ENCODE assay signal across 12 cellular contexts in genomic region chr13:42395066-42395821, GRCh38.
DNase-seq lines count a peak whose midpoint lies in the region; ATAC-seq and TF ChIP-seq lines count a peak whose summit lies in the region.
"Had no signal": no experiment of that assay in that cellular context is flagged by ENCODE, and none has a peak within 500 bp of the region (broad histone marks: within the 10 kb centered on the region; RNA-seq: fewer than 3 reads in every experiment).

No MANE protein-coding gene starts in this region.

- BruUV-seq in PC-3 (replicated peaks; lab: Mats Ljungman, UMichigan): no TSS peak

- TF ChIP-seq CTCF in lower lobe of right lung (IDR thresholded peaks at IDR 0.05) (no peak), PC-3 (conservative IDR thresholded peaks at IDR 0.05; ENCODE audit: low read depth, low read length) (no peak), RWPE1 (conservative IDR thresholded peaks at IDR 0.05; ENCODE audit: low read depth) (no peak)

- H3K4me2 ChIP-seq in BLaER1 treated with 17β-estradiol and CSF1 and Interleukin-3, amounts not matched to agents 10 nM and 100 nM: peak overlapping the region; percentile 38 to 74 (median 59)
- H3K4me2 ChIP-seq in PC-3 (ENCODE audit: low read length): no peak overlapping the region
- H3K4me2 ChIP-seq: GM23338 had no signal

- CTCF ChIA-PET in PC-3 (lab: Charles Lee) (no interaction called here), RWPE1 (lab: Yijun Ruan, JAX) (no interaction called here)

- H4K20me1 ChIP-seq in BLaER1 treated with 17β-estradiol and CSF1 and Interleukin-3, amounts not matched to agents 10 nM and 100 nM: no peaks in the 10 kb centered on the region
- no peaks in the 10 kb centered on the region for H4K20me1 ChIP-seq in PC-3 (ENCODE audit: low read length)

- no peaks in the 10 kb centered on the region for H3K27me3 ChIP-seq in BLaER1 treated with 17β-estradiol and CSF1 and Interleukin-3, amounts not matched to agents 10 nM and 100 nM
- H3K27me3 ChIP-seq in lower lobe of right lung (ENCODE audit: low read depth) (no peaks in the 10 kb centered on the region), PC-3 (ENCODE audit: low read length) (no peaks in the 10 kb centered on the region)

- H3K27ac ChIP-seq in BLaER1 treated with 17β-estradiol and CSF1 and Interleukin-3, amounts not matched to agents 10 nM and 100 nM: peak overlapping the region in 5 of 11 experiments; percentile 9 to 43 (median 35); a peak in 7 of 22 replicates
- peak overlapping the region; percentile 34 for H3K27ac ChIP-seq in lower lobe of right lung
- H3K27ac ChIP-seq in PC-3 (ENCODE audit: low read length): no peak overlapping the region
- no peak overlapping the region for H3K27ac ChIP-seq in RWPE1

- H3K4me1 ChIP-seq in BLaER1 treated with 17β-estradiol and CSF1 and Interleukin-3, amounts not matched to agents 10 nM and 100 nM: peaks cover 22 to 39% (median 34%) of the 10 kb centered on the region in 10 experiments
- H3K4me1 ChIP-seq in lower lobe of right lung (peaks cover 20% of the 10 kb centered on the region), PC-3 (ENCODE audit: insufficient read depth, low read length) (peaks cover 12% of the 10 kb centered on the region)

- H2AFZ ChIP-seq in PC-3 (ENCODE audit: low read length): no peak overlapping the region
- H2AFZ ChIP-seq: GM23338 had no signal

- H3K79me2 ChIP-seq in PC-3 (ENCODE audit: low read length): no peaks in the 10 kb centered on the region

- intact Hi-C loops in lower lobe of right lung (cut with DNase I): no loop called here
- intact Hi-C loops in PC-3 (cut with micrococcal nuclease): no loop called here

- peak; percentile 77 for DNase-seq in activated CD8-positive, alpha-beta memory T cell treated with anti-CD3 and anti-CD28 coated beads for 24 hours
- DNase-seq in lower lobe of right lung (no peak), PC-3 (no peak), RWPE1 (ENCODE audit: low spot score) (no peak)
- DNase-seq: NCI-H1417, NCI-H2227 treated with DMSO at 0.1 percent for 48 hours, OCI-M1 had no signal

- peaks cover 0 to 11% (median 5%) of the 10 kb centered on the region in 11 experiments; a peak in 6 of 22 replicates for H3K9me3 ChIP-seq in BLaER1 treated with 17β-estradiol and CSF1 and Interleukin-3, amounts not matched to agents 10 nM and 100 nM (replicated peaks in 1 of 11)
- H3K9me3 ChIP-seq in lower lobe of right lung: no peaks in the 10 kb centered on the region
- H3K9me3 ChIP-seq in PC-3 (ENCODE audit: low read length): no peaks in the 10 kb centered on the region

- POLR2A ChIA-PET in PC-3 (lab: Charles Lee; ENCODE audit: unreplicated experiment) (no interaction called here), RWPE1 (lab: Yijun Ruan, JAX; ENCODE audit: low non-redundant PET) (no interaction called here)

- H3K9me2 ChIP-seq in PC-3 (replicated peaks; ENCODE audit: low read length): no peaks in the 10 kb centered on the region

- H3F3A ChIP-seq in PC-3 (ENCODE audit: low read length, unreplicated experiment): no peaks in the 10 kb centered on the region

- ATAC-seq in lower lobe of right lung: no peak
- no peak for ATAC-seq in PC-3
- no peak for ATAC-seq in GM21717 (IDR thresholded peaks at IDR 0.05; ENCODE audit: unreplicated experiment)
- no peak for ATAC-seq in HG03460 (IDR thresholded peaks at IDR 0.05; ENCODE audit: unreplicated experiment)
- ATAC-seq: GM23338 had no signal

- H3K36me3 ChIP-seq in BLaER1 treated with 17β-estradiol and CSF1 and Interleukin-3, amounts not matched to agents 10 nM and 100 nM: no peaks in the 10 kb centered on the region
- no peaks in the 10 kb centered on the region for H3K36me3 ChIP-seq in lower lobe of right lung
- no peaks in the 10 kb centered on the region for H3K36me3 ChIP-seq in PC-3 (ENCODE audit: low read depth, low read length)

- no peak overlapping the region for H3K9ac ChIP-seq in BLaER1 treated with 17β-estradiol and CSF1 and Interleukin-3, amounts not matched to agents 10 nM and 100 nM
- no peak overlapping the region for H3K9ac ChIP-seq in PC-3 (ENCODE audit: low read length)

- peak; percentile 22 for TF ChIP-seq POLR2A in GM15510 (IDR thresholded peaks at IDR 0.05; ENCODE audit: borderline replicate concordance, extremely low read depth, insufficient read length)

- H3K4me3 ChIP-seq in BLaER1 treated with 17β-estradiol and CSF1 and Interleukin-3, amounts not matched to agents 10 nM and 100 nM: no peak overlapping the region
- H3K4me3 ChIP-seq in lower lobe of right lung: no peak overlapping the region
- no peak overlapping the region for H3K4me3 ChIP-seq in PC-3 (ENCODE audit: low read length)
- H3K4me3 ChIP-seq: GM23338 had no signal
